20 cellular contexts compared by ENCODE assay signal in the genomic region with DNA sequence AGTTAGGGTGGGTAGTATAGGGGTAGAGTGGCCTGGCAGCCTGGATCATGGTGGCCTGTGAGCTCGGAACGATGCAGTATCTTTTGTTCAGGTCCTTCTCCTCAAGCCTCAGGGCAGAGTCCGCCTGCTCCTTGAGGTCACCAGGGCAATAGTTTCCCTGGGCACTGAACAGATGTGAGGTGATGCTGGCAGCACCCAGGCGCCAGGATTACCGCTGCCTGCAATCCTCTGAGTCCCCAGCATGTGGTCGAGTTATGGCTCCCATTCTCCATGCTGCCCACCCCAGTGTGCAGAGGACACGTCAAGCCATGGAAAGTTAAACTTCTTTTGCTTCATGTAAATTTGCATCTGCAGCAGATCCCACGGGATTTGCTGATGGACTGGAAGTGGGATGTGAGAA. TPM values are rescaled to one million over a fixed set of nuclear protein-coding genes. Genes with fewer than 3 reads are reported as not detected.
"Had no signal": no experiment of that assay in that cellular context is flagged by ENCODE, and none has a peak within 500 bp of the region (broad histone marks: within the 10 kb centered on the region; RNA-seq: fewer than 3 reads in every experiment).

No MANE protein-coding gene starts in this region.

- DNase-seq: NCI-H1092 treated with DMSO at 0.1 percent for 48 hours, NCI-H1436, NCI-H187, NCI-H2029, NCI-H2081 treated with DMSO at 0.1 percent for 48 hours, NCI-H2171, NCI-H226, NCI-H446, NCI-H510A, NCI-H524 treated with DMSO at 0.1 percent for 48 hours, NCI-H69, NCI-H774, Right ventricle myocardium superior, RPMI8226, SIG-M5, SK-N-SH, SW 1271, T-cell had no signal

- H3K27ac ChIP-seq: HL-60, SJSA1 had no signal

- H3K27me3 Mint-ChIP-seq: T-cell had no signal

- H3K27ac Mint-ChIP-seq: T-cell had no signal

- H3K4me2 ChIP-seq: SK-N-SH had no signal

- H3K9me3 Mint-ChIP-seq: T-cell had no signal

- H3K9me3 ChIP-seq: SJSA1, SK-N-SH had no signal

- H3K4me3 Mint-ChIP-seq: T-cell had no signal

- H3K4me1 ChIP-seq: SJSA1 had no signal

- H3K36me3 Mint-ChIP-seq: T-cell had no signal

- ATAC-seq: T-cell had no signal

- H3K9ac ChIP-seq: SK-N-SH had no signal

- H3K4me3 ChIP-seq: SJSA1 had no signal

- H3K27me3 ChIP-seq: SJSA1 had no signal

RNA-seq across cellular contexts. Expression of gene NEIL3, which starts 38.7 kb away (rescaled TPM):
- total RNA-seq: Right ventricle myocardium superior had no signal
